Comparison of ENCODE assay signal across 13 cellular contexts in genomic region chr2:1226766-1227165, GRCh38.
"Had no signal": no experiment of that assay in that cellular context is flagged by ENCODE, and none has a peak within 500 bp of the region (broad histone marks: within the 10 kb centered on the region; RNA-seq: fewer than 3 reads in every experiment).

No MANE protein-coding gene starts in this region.

- DNase-seq: activated CD4-positive, alpha-beta T cell treated with anti-CD3 and anti-CD28 coated beads for 48 hours; activated CD8-positive, alpha-beta memory T cell treated with anti-CD3 and anti-CD28 coated beads for 24 hours; activated naive CD4-positive, alpha-beta T cell treated with Interleukin-2 at 50 U/mL for 16 hours; activated naive CD8-positive, alpha-beta T cell treated with anti-CD3 and anti-CD28 coated beads, Interleukin-2, amount 50 U/mL, for 24 hours; esophagus squamous epithelium; foreskin fibroblast; head of caudate nucleus; left colon; natural killer cell; right lobe of liver; stimulated activated naive B cell treated with anti-CD40 and anti-IgM and Interleukin-4, amounts not matched to agents 10 μg/mL and 1 μg/mL and 100 μg/mL, for 72 hours; trophoblast cell had no signal

- H3K4me1 ChIP-seq: esophagus squamous epithelium, psoas muscle, right lobe of liver had no signal

- H3K27ac ChIP-seq: psoas muscle, right lobe of liver had no signal

- H3K27me3 ChIP-seq: esophagus squamous epithelium, right lobe of liver had no signal

- H3K4me3 ChIP-seq: esophagus squamous epithelium, psoas muscle, right lobe of liver had no signal

- H3K9me3 ChIP-seq: psoas muscle, right lobe of liver had no signal

- H3K36me3 ChIP-seq: esophagus squamous epithelium, right lobe of liver had no signal
